In genomic region chr5:149273950-149274349, GRCh38 we compare ENCODE assay signal across 23 cellular contexts. TPM values are rescaled to one million over a fixed set of nuclear protein-coding genes. Genes with fewer than 3 reads are reported as not detected.
DNase-seq lines count a peak whose midpoint lies in the region; ATAC-seq, FAIRE-seq and TF ChIP-seq lines count a peak whose summit lies in the region.
"Had no signal": no experiment of that assay in that cellular context is flagged by ENCODE, and none has a peak within 500 bp of the region (broad histone marks: within the 10 kb centered on the region; RNA-seq: fewer than 3 reads in every experiment).

No MANE protein-coding gene starts in this region.

- H3K4me3 Mint-ChIP-seq in CD4-positive, alpha-beta T cell, result peak overlapping the region; percentile 71
- peak overlapping the region; percentile 51 for H3K4me3 Mint-ChIP-seq in WTC11
- H3K4me3 Mint-ChIP-seq in Caco-2 (ENCODE audit: unreplicated experiment), result no peak overlapping the region
- H3K4me3 Mint-ChIP-seq: activated naive CD8-positive, alpha-beta T cell treated with anti-CD3 and anti-CD28 coated beads for 36 hours; T-helper 17 cell had no signal

- FAIRE-seq in frontal cortex (lab: Jason Lieb, UNC), result no peak
- FAIRE-seq: G401.6, RCC 7860 had no signal

- no peak for DNase-seq in CD4-positive, alpha-beta T cell
- DNase-seq in WTC11 (ENCODE audit: low spot score) (no peak), left colon (peak in 1 of 2 donors; percentile 23), psoas muscle (no peak), DMS79 (lab: John Stamatoyannopoulos, UW) (no peak), Caco-2 (no peak), frontal cortex (ENCODE audit: low spot score in 2 of 2) (no peak)
- DNase-seq: activated CD4-positive, alpha-beta T cell treated with anti-CD3 and anti-CD28 coated beads, Interleukin-2, amount 50 U/mL, for 4 hours; activated CD8-positive, alpha-beta memory T cell treated with anti-CD3 and anti-CD28 coated beads, Interleukin-2, amount 50 U/mL, for 4 hours; activated naive CD8-positive, alpha-beta T cell treated with anti-CD3 and anti-CD28 coated beads for 36 hours; DMS 273 treated with DMSO at 0.1 percent for 48 hours; effector CD8-positive, alpha-beta T cell; KG1; midbrain; NCI-H1436 treated with DMSO at 0.1 percent for 48 hours; NCI-H526 treated with DMSO at 0.1 percent for 48 hours; stomach; T-helper 17 cell had no signal

- H3K27me3 ChIP-seq in CD4-positive, alpha-beta T cell (ENCODE audit: control insufficient read depth, insufficient read depth, low read length), result peaks cover 14% of the 10 kb centered on the region
- H3K27me3 ChIP-seq in psoas muscle (ENCODE audit: insufficient read depth in 3 of 3, low read length in 2 of 3) (no peaks in the 10 kb centered on the region), Caco-2 (replicated peaks; ENCODE audit: control insufficient read depth, insufficient read depth, low read length) (no peaks in the 10 kb centered on the region; the same call in 1 of the 2 replicates)

- no peaks in the 10 kb centered on the region for H3K9me3 Mint-ChIP-seq in CD4-positive, alpha-beta T cell
- H3K9me3 Mint-ChIP-seq in WTC11 (peaks cover 3% of the 10 kb centered on the region; the same call in 1 of the 2 replicates), Caco-2 (ENCODE audit: unreplicated experiment) (no peaks in the 10 kb centered on the region)

- POLR2A ChIA-PET in CD4-positive, alpha-beta T cell (lab: Charles Lee), result no interaction called here
- POLR2A ChIA-PET in WTC11 (lab: Charles Lee) (no interaction called here), Caco-2 (lab: Charles Lee) (no interaction called here)

- H3K9me3 ChIP-seq in CD4-positive, alpha-beta T cell (ENCODE audit: control insufficient read depth, low read length), result no peaks in the 10 kb centered on the region
- H3K9me3 ChIP-seq in psoas muscle, result peaks cover under 1% of the 10 kb centered on the region
- H3K9me3 ChIP-seq in Caco-2, result peaks cover 4% of the 10 kb centered on the region

- H3K27me3 Mint-ChIP-seq in CD4-positive, alpha-beta T cell, result peaks cover 39% of the 10 kb centered on the region
- H3K27me3 Mint-ChIP-seq in WTC11 (ENCODE audit: low read depth) (peaks cover 47% of the 10 kb centered on the region), Caco-2 (ENCODE audit: insufficient read depth, unreplicated experiment) (peaks cover 32% of the 10 kb centered on the region)

- H3K27ac ChIP-seq in CD4-positive, alpha-beta T cell (ENCODE audit: low read depth, low read length), result no peak overlapping the region
- H3K27ac ChIP-seq in psoas muscle, result peak overlapping the region; percentile 81
- H3K27ac ChIP-seq: VCaP had no signal

- 50 to 66% (median 58%) methylated on average over 3 of the region's 3 CpGs for WGBS in psoas muscle, 3 donors

- H3K36me3 ChIP-seq in psoas muscle (ENCODE audit: insufficient read depth in 1 of 2, low read depth in 1 of 2) (no peaks in the 10 kb centered on the region), Caco-2 (ENCODE audit: control insufficient read depth, insufficient read depth, low read length) (no peaks in the 10 kb centered on the region)
- H3K36me3 ChIP-seq: stomach had no signal

- H3K4me3 ChIP-seq in psoas muscle, result peak overlapping the region; percentile 75
- H3K4me3 ChIP-seq in Caco-2 (ENCODE audit: low read depth, low read length), result no peak overlapping the region
- H3K4me3 ChIP-seq: stomach had no signal

- peaks cover 12% of the 10 kb centered on the region for H3K4me1 Mint-ChIP-seq in CD4-positive, alpha-beta T cell (ENCODE audit: low read depth)
- H3K4me1 Mint-ChIP-seq in WTC11 (peaks cover 27% of the 10 kb centered on the region), Caco-2 (ENCODE audit: low read depth, unreplicated experiment) (peaks cover 7% of the 10 kb centered on the region)

- CTCF ChIA-PET in CD4-positive, alpha-beta T cell (lab: Charles Lee), result no interaction called here
- CTCF ChIA-PET in WTC11 (lab: Charles Lee) (interaction anchor here (0.9 to 1.2 kb wide), 2 partner anchors 35 to 149 kb away, joined by 3 read pairs; no protein-coding TSS in a partner anchor), Caco-2 (lab: Charles Lee) (no interaction called here)

- intact Hi-C loops in CD4-positive, alpha-beta T cell (cut with DNase I, micrococcal nuclease), result loop anchor here in 1 of 2 experiments (5.0 kb wide), 1 partner anchor 832 kb away; no protein-coding TSS in a partner anchor
- intact Hi-C loops in left colon (cut with DNase I, micrococcal nuclease), result no loop called here
- intact Hi-C loops in psoas muscle (cut with DNase I), result loop anchor here in 1 of 2 donors (5.0 kb wide), 1 partner anchor 38 kb away; no protein-coding TSS in a partner anchor
- intact Hi-C loops in Caco-2 (cut with micrococcal nuclease; ENCODE audit: unreplicated experiment), result no loop called here

- no peaks in the 10 kb centered on the region for H3K36me3 Mint-ChIP-seq in CD4-positive, alpha-beta T cell (ENCODE audit: low read depth)
- H3K36me3 Mint-ChIP-seq in WTC11 (no peaks in the 10 kb centered on the region; the same call in 1 of the 2 replicates), Caco-2 (ENCODE audit: insufficient read depth, unreplicated experiment) (peaks cover 8% of the 10 kb centered on the region)
- H3K36me3 Mint-ChIP-seq: activated naive CD8-positive, alpha-beta T cell treated with anti-CD3 and anti-CD28 coated beads for 36 hours had no signal

- no peak for ATAC-seq in CD4-positive, alpha-beta T cell (ENCODE audit: poor library complexity)
- ATAC-seq in WTC11, result 0 out of 2 replicates have a peak, but pooled peaks have one; percentile 2
- ATAC-seq in left colon, result peak; percentile 84
- no peak for ATAC-seq in psoas muscle
- ATAC-seq: esophagus mucosa, HCT116, T-helper 17 cell had no signal

- no peak overlapping the region for H3K27ac Mint-ChIP-seq in CD4-positive, alpha-beta T cell
- H3K27ac Mint-ChIP-seq in WTC11 (no peak overlapping the region), Caco-2 (ENCODE audit: unreplicated experiment) (no peak overlapping the region)
- H3K27ac Mint-ChIP-seq: activated naive CD8-positive, alpha-beta T cell treated with anti-CD3 and anti-CD28 coated beads for 36 hours; T-helper 17 cell had no signal

- BruUV-seq in Caco-2 (replicated peaks; lab: Mats Ljungman, UMichigan), result no TSS peak

- no peak for TF ChIP-seq CTCF in CD4-positive, alpha-beta T cell (IDR thresholded peaks at IDR 0.05)
- TF ChIP-seq CTCF in WTC11 (IDR thresholded peaks at IDR 0.05) (no peak), psoas muscle (IDR thresholded peaks at IDR 0.05) (no peak), Caco-2 (IDR thresholded peaks at IDR 0.05; ENCODE audit: insufficient read depth in 1 of 2, low read depth in 1 of 2, low read length in 1 of 2, severe bottlenecking in 1 of 2, unreplicated experiment in 1 of 2) (no peak)

- H3K4me1 ChIP-seq in psoas muscle, result peaks cover 38% of the 10 kb centered on the region
- H3K4me1 ChIP-seq in Caco-2, result 0 out of 2 replicates have a peak, but pooled peaks cover 7% of the 10 kb centered on the region

TF ChIP-seq in WTC11, 78 proteins besides CTCF, POLR2A, EP300 and RAD21 (continues in another document):
- TF ChIP-seq IRF2 (CRISPR knock-in tag; IDR thresholded peaks at IDR 0.05; ENCODE audit: borderline replicate concordance, low read depth), result no peak
- TF ChIP-seq NR1H2 (CRISPR knock-in tag; IDR thresholded peaks at IDR 0.05), result no peak
- TF ChIP-seq ZMAT4 (CRISPR knock-in tag; IDR thresholded peaks at IDR 0.05), result no peak
- no peak for TF ChIP-seq AR (CRISPR knock-in tag; IDR thresholded peaks at IDR 0.05)
- TF ChIP-seq ETV6 (CRISPR knock-in tag; IDR thresholded peaks at IDR 0.05), result no peak
- no peak for TF ChIP-seq MXD4 (CRISPR knock-in tag; IDR thresholded peaks at IDR 0.05; ENCODE audit: borderline replicate concordance)
- TF ChIP-seq E2F4 (CRISPR knock-in tag; IDR thresholded peaks at IDR 0.05; ENCODE audit: borderline replicate concordance, low read depth), result no peak
- no peak for TF ChIP-seq TP53 (CRISPR knock-in tag; IDR thresholded peaks at IDR 0.05)
- TF ChIP-seq NFE2L1 (CRISPR knock-in tag; IDR thresholded peaks at IDR 0.05), result no peak
- no peak for TF ChIP-seq ZNF671 (CRISPR knock-in tag; IDR thresholded peaks at IDR 0.05)

RNA-seq across cellular contexts. Expression of gene AFAP1L1, which starts 2.3 kb away (rescaled TPM):
- total RNA-seq in CD4-positive, alpha-beta T cell, result under 1 TPM; 0.47 to 0.56 TPM
- total RNA-seq in WTC11 (2021) (5.7 to 8.4 TPM (median 6.9 TPM) in 3 replicates), left colon (1 to 10 TPM; 1.9 to 2.7 TPM), psoas muscle (10 to 100 TPM; 21.0 to 38.6 (median 26.4) TPM), Caco-2 (2022) (0.30 and 0.45 TPM in 2 replicates), frontal cortex (4.9 TPM)
- 10 to 100 TPM; 10.8 to 39.9 (median 15.0) TPM for polyA plus RNA-seq in psoas muscle

Comparison
In these comparisons a context has a peak if more than half of its experiments do, and no peak if none do; other contexts are left out.
1. ATAC-seq: peak in WTC11 (single experiment) and left colon (single experiment); none in CD4-positive, alpha-beta T cell (single experiment) and psoas muscle (0 of 4).